ENCODE assay signal across 9 cellular contexts in genomic region chr19:18612051-18612771, GRCh38. TPM values are rescaled to one million over a fixed set of nuclear protein-coding genes. Genes with fewer than 3 reads are reported as not detected.
DNase-seq lines count a peak whose midpoint lies in the region; ATAC-seq and TF ChIP-seq lines count a peak whose summit lies in the region.
"Had no signal": no experiment of that assay in that cellular context is flagged by ENCODE, and none has a peak within 500 bp of the region (broad histone marks: within the 10 kb centered on the region; RNA-seq: fewer than 3 reads in every experiment).

No MANE protein-coding gene starts in this region.

- peak overlapping the region; percentile 75 for H3K4me3 Mint-ChIP-seq in activated CD4-positive, alpha-beta T cell treated with anti-CD3 and anti-CD28 coated beads, Interleukin-2, amount 10 ng/mL, durations not matched to agents 24 days and 14 days

- intact Hi-C loops in activated CD4-positive, alpha-beta T cell treated with anti-CD3 and anti-CD28 coated beads, Interleukin-2, amount 10 ng/mL, durations not matched to agents 24 days and 14 days (cut with micrococcal nuclease) = loop anchor here (5.0 kb wide), 1 partner anchor 180 kb away; the partner anchor contains the start of gene COMP
- intact Hi-C loops in stomach (cut with DNase I; ENCODE audit: low total_unique reads) = no loop called here

- TF ChIP-seq POLR2A in stomach (IDR thresholded peaks at IDR 0.05) = no peak

- H3K36me3 Mint-ChIP-seq in activated CD4-positive, alpha-beta T cell treated with anti-CD3 and anti-CD28 coated beads, Interleukin-2, amount 10 ng/mL, durations not matched to agents 24 days and 14 days (ENCODE audit: low read depth) = peaks cover 1% of the 10 kb centered on the region

- H3K4me3 ChIP-seq in WERI-Rb-1 (ENCODE audit: low read depth, low read length) (peak overlapping the region; percentile 37), iPS DF 6.9 (ENCODE audit: low read length) (peak overlapping the region; percentile 77; the same call in 1 of the 2 replicates), stomach (peak overlapping the region; percentile 43 to 57 (median 50))

- DNase-seq in activated CD4-positive, alpha-beta T cell treated with anti-CD3 and anti-CD28 coated beads, Interleukin-2, amount 10 ng/mL, durations not matched to agents 24 days and 14 days = no peak
- DNase-seq in activated CD4-positive, alpha-beta T cell treated with anti-CD3 and anti-CD28 coated beads for 4 hours = no peak
- DNase-seq in WERI-Rb-1 (no peak), iPS DF 6.9 (ENCODE audit: low read depth, low spot score) (no peak), stomach (no peak), GM19238 (ENCODE audit: insufficient read length, low spot score) (no peak)
- DNase-seq in activated CD4-positive, CD25-positive, alpha-beta regulatory T cell treated with anti-CD3 and anti-CD28 coated beads, Interleukin-2, amount 50 U/mL, for 72 hours = no peak

- ATAC-seq in HG02973 (IDR thresholded peaks at IDR 0.05; ENCODE audit: unreplicated experiment) = no peak

- H3K27me3 ChIP-seq in WERI-Rb-1 (ENCODE audit: insufficient read depth, low read depth, severe bottlenecking) (peaks cover 67% of the 10 kb centered on the region), iPS DF 6.9 (ENCODE audit: control insufficient read depth, insufficient read depth, low read length) (peaks cover 60% of the 10 kb centered on the region), stomach (peaks cover 35 to 97% (median 84%) of the 10 kb centered on the region in 3 donors)

- no CpG with 5 or more reads among the region's 30 CpGs for WGBS in iPS DF 6.9 (ENCODE audit: insufficient coverage, insufficient read length)
- 1 to 4% (median 2%) methylated on average over 19 to 30 of the region's 30 CpGs for WGBS in stomach, 5 donors

- H3K9me3 ChIP-seq in WERI-Rb-1 (ENCODE audit: severe bottlenecking) (peaks cover 6% of the 10 kb centered on the region), iPS DF 6.9 (ENCODE audit: control insufficient read depth, insufficient read depth, low read length) (no peaks in the 10 kb centered on the region), stomach (no peaks in the 10 kb centered on the region)

- no peak for TF ChIP-seq EP300 in stomach (IDR thresholded peaks at IDR 0.05)

- H3K27ac ChIP-seq in WERI-Rb-1 (no peak overlapping the region), iPS DF 6.9 (ENCODE audit: low read length) (no peak overlapping the region), stomach (no peak overlapping the region)

- H3K4me1 ChIP-seq in iPS DF 6.9 (ENCODE audit: control insufficient read depth, insufficient read depth, low read length) (peaks cover 14% of the 10 kb centered on the region), stomach (peaks cover 37 to 41% (median 39%) of the 10 kb centered on the region in 4 donors)

- peaks cover 9% of the 10 kb centered on the region for H3K4me1 Mint-ChIP-seq in activated CD4-positive, alpha-beta T cell treated with anti-CD3 and anti-CD28 coated beads, Interleukin-2, amount 10 ng/mL, durations not matched to agents 24 days and 14 days

- H3K9me3 Mint-ChIP-seq in activated CD4-positive, alpha-beta T cell treated with anti-CD3 and anti-CD28 coated beads, Interleukin-2, amount 10 ng/mL, durations not matched to agents 24 days and 14 days = no peaks in the 10 kb centered on the region

- TF ChIP-seq CTCF in WERI-Rb-1 (IDR thresholded peaks at IDR 0.05; ENCODE audit: low read depth, low read length) (no peak), stomach (IDR thresholded peaks at IDR 0.05) (no peak)

- H3K36me3 ChIP-seq in WERI-Rb-1 (no peaks in the 10 kb centered on the region), iPS DF 6.9 (ENCODE audit: control insufficient read depth, insufficient read depth, low read length) (no peaks in the 10 kb centered on the region; the same call in 1 of the 2 replicates), stomach (no peaks in the 10 kb centered on the region)

- no peak overlapping the region for H3K27ac Mint-ChIP-seq in activated CD4-positive, alpha-beta T cell treated with anti-CD3 and anti-CD28 coated beads, Interleukin-2, amount 10 ng/mL, durations not matched to agents 24 days and 14 days

- H3K27me3 Mint-ChIP-seq in activated CD4-positive, alpha-beta T cell treated with anti-CD3 and anti-CD28 coated beads, Interleukin-2, amount 10 ng/mL, durations not matched to agents 24 days and 14 days = peaks cover 75% of the 10 kb centered on the region

RNA-seq across cellular contexts. Expression of gene TMEM59L, which starts 0.5 kb away (rescaled TPM):
- total RNA-seq in activated CD4-positive, alpha-beta T cell treated with anti-CD3 and anti-CD28 coated beads, Interleukin-2, amount 10 ng/mL, durations not matched to agents 24 days and 14 days = not detected in 2 replicates
- 1 to 10 TPM in 2 of 5 donors, not detected in 3; 1.8 to 4.7 TPM for total RNA-seq in stomach
- polyA plus RNA-seq in stomach = 1 to 10 TPM in 1 of 3 donors, under 1 TPM in 1, not detected in 1; 0.25 to 3.7 TPM

RNA-seq across cellular contexts. Expression of gene CRLF1, which starts 5.6 kb away (rescaled TPM):
- not detected in 2 replicates for total RNA-seq in activated CD4-positive, alpha-beta T cell treated with anti-CD3 and anti-CD28 coated beads, Interleukin-2, amount 10 ng/mL, durations not matched to agents 24 days and 14 days
- total RNA-seq in stomach = 10 to 100 TPM in 1 of 5 donors, 1 to 10 TPM in 3, not detected in 1; 2.6 to 12.6 (median 5.6) TPM
- 10 to 100 TPM; 12.3 to 15.9 (median 14.2) TPM for polyA plus RNA-seq in stomach
- total RNA-seq: pulmonary artery endothelial cell had no signal

RNA-seq across cellular contexts. Expression of gene REX1BD, which starts 23.6 kb away (rescaled TPM):
- 130 and 138 TPM in 2 replicates for total RNA-seq in activated CD4-positive, alpha-beta T cell treated with anti-CD3 and anti-CD28 coated beads, Interleukin-2, amount 10 ng/mL, durations not matched to agents 24 days and 14 days
- 100 to 1,000 TPM in 2 of 5 donors, 10 to 100 TPM in 3; 15.6 to 483 (median 85.3) TPM for total RNA-seq in stomach
- polyA plus RNA-seq in stomach = 100 to 1,000 TPM; 110 to 204 (median 118) TPM

RNA-seq across cellular contexts. Expression of gene KLHL26, which starts 24.6 kb away (rescaled TPM):
- total RNA-seq in activated CD4-positive, alpha-beta T cell treated with anti-CD3 and anti-CD28 coated beads, Interleukin-2, amount 10 ng/mL, durations not matched to agents 24 days and 14 days = 12.1 and 14.0 TPM in 2 replicates
- 10 to 100 TPM in 2 of 5 donors, 1 to 10 TPM in 3; 1.2 to 45.1 (median 7.0) TPM for total RNA-seq in stomach
- polyA plus RNA-seq in stomach = 1 to 10 TPM; 3.2 to 4.4 (median 3.7) TPM

RNA-seq across cellular contexts. Expression of gene UBA52, which starts 40.6 kb away (rescaled TPM):
- 1,581 and 1,604 TPM in 2 replicates for total RNA-seq in activated CD4-positive, alpha-beta T cell treated with anti-CD3 and anti-CD28 coated beads, Interleukin-2, amount 10 ng/mL, durations not matched to agents 24 days and 14 days
- 100 to 1,000 TPM in 4 of 5 donors, 10 to 100 TPM in 1; 84.3 to 596 (median 358) TPM for total RNA-seq in stomach
- 1,000 to 10,000 TPM; 1,291 to 1,681 (median 1,311) TPM for polyA plus RNA-seq in stomach
